In genomic region chr9:124442360-124442759, GRCh38 we compare ENCODE assay signal across 1 cellular context.
TF ChIP-seq lines count a peak whose summit lies in the region.

No MANE protein-coding gene starts in this region.

TF ChIP-seq in SK-N-SH, 30 proteins besides CTCF, POLR2A, EP300 and RAD21 (continued from another document):
- TF ChIP-seq USF2 (IDR thresholded peaks at IDR 0.05; ENCODE audit: borderline replicate concordance, low read depth, low read length) (no peak), POLR2AphosphoS5 (IDR thresholded peaks at IDR 0.05; ENCODE audit: low read depth, low read length) (no peak), ELF1 (IDR thresholded peaks at IDR 0.05) (no peak), EZH2phosphoT487 (IDR thresholded peaks at IDR 0.05; ENCODE audit: borderline replicate concordance, low read depth) (no peak), TEAD4 (IDR thresholded peaks at IDR 0.05; ENCODE audit: borderline replicate concordance, insufficient read depth) (no peak), REST (IDR thresholded peaks at IDR 0.05; ENCODE audit: low read depth, low read length) (no peak), FOXM1 (IDR thresholded peaks at IDR 0.05; ENCODE audit: low read depth) (no peak)
